1 cellular context compared by ENCODE assay signal in the genomic region with DNA sequence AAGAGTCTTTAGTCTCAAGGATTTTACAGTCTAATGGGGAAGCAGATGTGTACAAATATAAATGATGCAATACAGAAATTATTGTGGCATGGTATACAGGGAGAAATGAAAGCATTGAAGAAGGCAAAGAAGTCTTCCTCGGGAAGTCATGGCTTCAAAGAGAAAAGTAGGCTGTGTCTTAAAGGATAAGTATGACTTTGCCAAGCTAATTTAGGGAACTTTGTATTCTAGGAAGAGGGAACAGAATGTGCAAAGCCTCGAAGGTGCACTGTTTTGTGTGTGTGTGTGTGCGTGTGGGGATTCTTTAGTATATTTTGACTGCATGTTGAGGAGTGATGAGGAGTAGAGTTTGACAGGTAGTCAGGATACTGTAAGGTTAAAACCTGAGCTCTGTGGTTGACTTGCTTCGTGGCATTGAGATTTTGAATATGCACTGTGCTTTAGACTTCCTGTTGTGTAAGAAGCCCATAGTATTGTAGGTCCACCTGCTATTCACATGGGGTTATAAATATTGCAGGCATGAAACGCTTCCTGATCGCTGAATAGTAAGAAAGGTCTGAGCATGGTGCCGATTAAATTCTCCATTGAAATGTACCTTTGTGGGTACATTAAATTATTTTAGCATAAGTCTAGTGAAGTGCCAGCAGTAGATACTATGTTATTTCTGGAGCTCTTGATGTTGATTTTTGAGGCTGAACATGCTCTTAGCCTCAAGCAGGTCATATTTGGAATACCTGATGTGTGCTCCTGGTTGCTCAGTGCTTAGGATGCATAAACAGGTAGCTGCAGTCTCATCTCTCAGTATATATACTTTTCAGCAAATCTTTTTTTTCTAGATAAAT.
TF ChIP-seq lines count a peak whose summit lies in the region.

No MANE protein-coding gene starts in this region.

TF ChIP-seq in GM12878, 131 proteins besides CTCF, POLR2A, EP300 and RAD21 (continued from another document and continues in another):
- TF ChIP-seq MTA3 (IDR thresholded peaks at IDR 0.05; ENCODE audit: borderline replicate concordance, low read length) (peak; percentile 79; the same call in 1 of the 2 replicates), STAT3 (IDR thresholded peaks at IDR 0.05; ENCODE audit: low read depth, low read length) (no peak), BACH1 (IDR thresholded peaks at IDR 0.05; ENCODE audit: borderline replicate concordance) (no peak), MYC (IDR thresholded peaks at IDR 0.05; ENCODE audit: insufficient read depth, insufficient read length, insufficient replicate concordance, low read length, severe bottlenecking) (no peak), NFIC (IDR thresholded peaks at IDR 0.05; ENCODE audit: low read depth, low read length) (no peak; the same call in 1 of the 2 replicates), SMAD1 (IDR thresholded peaks at IDR 0.05; ENCODE audit: low read depth, partially characterized antibody) (peak; percentile 27), JUND (IDR thresholded peaks at IDR 0.05; ENCODE audit: low read depth, low read length) (no peak), SREBF2 (IDR thresholded peaks at IDR 0.05; ENCODE audit: low read length) (no peak), SREBF1 (IDR thresholded peaks at IDR 0.05; ENCODE audit: low read length) (no peak), SUZ12 (IDR thresholded peaks at IDR 0.05; ENCODE audit: unreplicated experiment) (no peak), JUNB (IDR thresholded peaks at IDR 0.05) (0 out of 2 replicates have a peak, but pooled peaks have one; percentile 29), TAF1 (IDR thresholded peaks at IDR 0.05; ENCODE audit: borderline replicate concordance, low read depth, low read length) (0 out of 2 replicates have a peak, but pooled peaks have one; percentile 37), CEBPB (IDR thresholded peaks at IDR 0.05; ENCODE audit: borderline replicate concordance in 1 of 2, low read depth in 2 of 2, low read length in 2 of 2) (peak in 1 of 2 experiments; percentile 57; a peak in 1 of 4 replicates), ZNF207 (IDR thresholded peaks at IDR 0.05; ENCODE audit: borderline replicate concordance) (no peak), RB1 (IDR thresholded peaks at IDR 0.05; ENCODE audit: borderline replicate concordance) (no peak), ZSCAN29 (IDR thresholded peaks at IDR 0.05) (no peak), YBX1 (IDR thresholded peaks at IDR 0.05) (no peak), EED (IDR thresholded peaks at IDR 0.05; ENCODE audit: low read depth) (peak; percentile 58; the same call in 1 of the 2 replicates), BMI1 (IDR thresholded peaks at IDR 0.05; ENCODE audit: borderline replicate concordance) (peak; percentile 51; the same call in 1 of the 2 replicates), EGR1 (IDR thresholded peaks at IDR 0.05; ENCODE audit: borderline replicate concordance in 1 of 2, low read depth in 2 of 2, low read length in 2 of 2) (no peak), GATAD2B (conservative IDR thresholded peaks at IDR 0.05; ENCODE audit: low read depth) (no peak), CHD1 (IDR thresholded peaks at IDR 0.05; ENCODE audit: low read depth, low read length) (0 out of 2 replicates have a peak, but pooled peaks have one; percentile 33), IKZF1 (conservative IDR thresholded peaks at IDR 0.05) (0 out of 2 replicates have a peak, but pooled peaks have one; percentile 8), BHLHE40 (IDR thresholded peaks at IDR 0.05; ENCODE audit: borderline replicate concordance in 1 of 2, low read depth in 2 of 2, low read length in 1 of 2) (no peak), SIX5 (IDR thresholded peaks at IDR 0.05; ENCODE audit: low read depth, low read length, severe bottlenecking) (no peak), BCL11A (IDR thresholded peaks at IDR 0.05; ENCODE audit: low read depth, low read length) (no peak), SRF (IDR thresholded peaks at IDR 0.05; ENCODE audit: low read depth in 2 of 2, low read length in 2 of 2) (no peak), FOXM1 (IDR thresholded peaks at IDR 0.05; ENCODE audit: low read depth, low read length) (0 out of 2 replicates have a peak, but pooled peaks have one; percentile 11)
- TF ChIP-seq, protein P1, sequence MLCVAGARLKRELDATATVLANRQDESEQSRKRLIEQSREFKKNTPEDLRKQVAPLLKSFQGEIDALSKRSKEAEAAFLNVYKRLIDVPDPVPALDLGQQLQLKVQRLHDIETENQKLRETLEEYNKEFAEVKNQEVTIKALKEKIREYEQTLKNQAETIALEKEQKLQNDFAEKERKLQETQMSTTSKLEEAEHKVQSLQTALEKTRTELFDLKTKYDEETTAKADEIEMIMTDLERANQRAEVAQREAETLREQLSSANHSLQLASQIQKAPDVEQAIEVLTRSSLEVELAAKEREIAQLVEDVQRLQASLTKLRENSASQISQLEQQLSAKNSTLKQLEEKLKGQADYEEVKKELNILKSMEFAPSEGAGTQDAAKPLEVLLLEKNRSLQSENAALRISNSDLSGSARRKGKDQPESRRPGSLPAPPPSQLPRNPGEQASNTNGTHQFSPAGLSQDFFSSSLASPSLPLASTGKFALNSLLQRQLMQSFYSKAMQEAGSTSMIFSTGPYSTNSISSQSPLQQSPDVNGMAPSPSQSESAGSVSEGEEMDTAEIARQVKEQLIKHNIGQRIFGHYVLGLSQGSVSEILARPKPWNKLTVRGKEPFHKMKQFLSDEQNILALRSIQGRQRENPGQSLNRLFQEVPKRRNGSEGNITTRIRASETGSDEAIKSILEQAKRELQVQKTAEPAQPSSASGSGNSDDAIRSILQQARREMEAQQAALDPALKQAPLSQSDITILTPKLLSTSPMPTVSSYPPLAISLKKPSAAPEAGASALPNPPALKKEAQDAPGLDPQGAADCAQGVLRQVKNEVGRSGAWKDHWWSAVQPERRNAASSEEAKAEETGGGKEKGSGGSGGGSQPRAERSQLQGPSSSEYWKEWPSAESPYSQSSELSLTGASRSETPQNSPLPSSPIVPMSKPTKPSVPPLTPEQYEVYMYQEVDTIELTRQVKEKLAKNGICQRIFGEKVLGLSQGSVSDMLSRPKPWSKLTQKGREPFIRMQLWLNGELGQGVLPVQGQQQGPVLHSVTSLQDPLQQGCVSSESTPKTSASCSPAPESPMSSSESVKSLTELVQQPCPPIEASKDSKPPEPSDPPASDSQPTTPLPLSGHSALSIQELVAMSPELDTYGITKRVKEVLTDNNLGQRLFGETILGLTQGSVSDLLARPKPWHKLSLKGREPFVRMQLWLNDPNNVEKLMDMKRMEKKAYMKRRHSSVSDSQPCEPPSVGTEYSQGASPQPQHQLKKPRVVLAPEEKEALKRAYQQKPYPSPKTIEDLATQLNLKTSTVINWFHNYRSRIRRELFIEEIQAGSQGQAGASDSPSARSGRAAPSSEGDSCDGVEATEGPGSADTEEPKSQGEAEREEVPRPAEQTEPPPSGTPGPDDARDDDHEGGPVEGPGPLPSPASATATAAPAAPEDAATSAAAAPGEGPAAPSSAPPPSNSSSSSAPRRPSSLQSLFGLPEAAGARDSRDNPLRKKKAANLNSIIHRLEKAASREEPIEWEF (IDR thresholded peaks at IDR 0.05; ENCODE audit: insufficient replicate concordance, low read depth, low read length), result no peak
- TF ChIP-seq, protein P2, sequence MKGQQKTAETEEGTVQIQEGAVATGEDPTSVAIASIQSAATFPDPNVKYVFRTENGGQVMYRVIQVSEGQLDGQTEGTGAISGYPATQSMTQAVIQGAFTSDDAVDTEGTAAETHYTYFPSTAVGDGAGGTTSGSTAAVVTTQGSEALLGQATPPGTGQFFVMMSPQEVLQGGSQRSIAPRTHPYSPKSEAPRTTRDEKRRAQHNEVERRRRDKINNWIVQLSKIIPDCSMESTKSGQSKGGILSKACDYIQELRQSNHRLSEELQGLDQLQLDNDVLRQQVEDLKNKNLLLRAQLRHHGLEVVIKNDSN (IDR thresholded peaks at IDR 0.05; ENCODE audit: borderline replicate concordance, extremely low read length, insufficient read depth, low read depth, low read length), result no peak
- TF ChIP-seq, protein P3, sequence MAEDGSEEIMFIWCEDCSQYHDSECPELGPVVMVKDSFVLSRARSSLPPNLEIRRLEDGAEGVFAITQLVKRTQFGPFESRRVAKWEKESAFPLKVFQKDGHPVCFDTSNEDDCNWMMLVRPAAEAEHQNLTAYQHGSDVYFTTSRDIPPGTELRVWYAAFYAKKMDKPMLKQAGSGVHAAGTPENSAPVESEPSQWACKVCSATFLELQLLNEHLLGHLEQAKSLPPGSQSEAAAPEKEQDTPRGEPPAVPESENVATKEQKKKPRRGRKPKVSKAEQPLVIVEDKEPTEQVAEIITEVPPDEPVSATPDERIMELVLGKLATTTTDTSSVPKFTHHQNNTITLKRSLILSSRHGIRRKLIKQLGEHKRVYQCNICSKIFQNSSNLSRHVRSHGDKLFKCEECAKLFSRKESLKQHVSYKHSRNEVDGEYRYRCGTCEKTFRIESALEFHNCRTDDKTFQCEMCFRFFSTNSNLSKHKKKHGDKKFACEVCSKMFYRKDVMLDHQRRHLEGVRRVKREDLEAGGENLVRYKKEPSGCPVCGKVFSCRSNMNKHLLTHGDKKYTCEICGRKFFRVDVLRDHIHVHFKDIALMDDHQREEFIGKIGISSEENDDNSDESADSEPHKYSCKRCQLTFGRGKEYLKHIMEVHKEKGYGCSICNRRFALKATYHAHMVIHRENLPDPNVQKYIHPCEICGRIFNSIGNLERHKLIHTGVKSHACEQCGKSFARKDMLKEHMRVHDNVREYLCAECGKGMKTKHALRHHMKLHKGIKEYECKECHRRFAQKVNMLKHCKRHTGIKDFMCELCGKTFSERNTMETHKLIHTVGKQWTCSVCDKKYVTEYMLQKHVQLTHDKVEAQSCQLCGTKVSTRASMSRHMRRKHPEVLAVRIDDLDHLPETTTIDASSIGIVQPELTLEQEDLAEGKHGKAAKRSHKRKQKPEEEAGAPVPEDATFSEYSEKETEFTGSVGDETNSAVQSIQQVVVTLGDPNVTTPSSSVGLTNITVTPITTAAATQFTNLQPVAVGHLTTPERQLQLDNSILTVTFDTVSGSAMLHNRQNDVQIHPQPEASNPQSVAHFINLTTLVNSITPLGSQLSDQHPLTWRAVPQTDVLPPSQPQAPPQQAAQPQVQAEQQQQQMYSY (CRISPR knock-in tag; IDR thresholded peaks at IDR 0.05), result no peak
- TF ChIP-seq, protein P4, sequence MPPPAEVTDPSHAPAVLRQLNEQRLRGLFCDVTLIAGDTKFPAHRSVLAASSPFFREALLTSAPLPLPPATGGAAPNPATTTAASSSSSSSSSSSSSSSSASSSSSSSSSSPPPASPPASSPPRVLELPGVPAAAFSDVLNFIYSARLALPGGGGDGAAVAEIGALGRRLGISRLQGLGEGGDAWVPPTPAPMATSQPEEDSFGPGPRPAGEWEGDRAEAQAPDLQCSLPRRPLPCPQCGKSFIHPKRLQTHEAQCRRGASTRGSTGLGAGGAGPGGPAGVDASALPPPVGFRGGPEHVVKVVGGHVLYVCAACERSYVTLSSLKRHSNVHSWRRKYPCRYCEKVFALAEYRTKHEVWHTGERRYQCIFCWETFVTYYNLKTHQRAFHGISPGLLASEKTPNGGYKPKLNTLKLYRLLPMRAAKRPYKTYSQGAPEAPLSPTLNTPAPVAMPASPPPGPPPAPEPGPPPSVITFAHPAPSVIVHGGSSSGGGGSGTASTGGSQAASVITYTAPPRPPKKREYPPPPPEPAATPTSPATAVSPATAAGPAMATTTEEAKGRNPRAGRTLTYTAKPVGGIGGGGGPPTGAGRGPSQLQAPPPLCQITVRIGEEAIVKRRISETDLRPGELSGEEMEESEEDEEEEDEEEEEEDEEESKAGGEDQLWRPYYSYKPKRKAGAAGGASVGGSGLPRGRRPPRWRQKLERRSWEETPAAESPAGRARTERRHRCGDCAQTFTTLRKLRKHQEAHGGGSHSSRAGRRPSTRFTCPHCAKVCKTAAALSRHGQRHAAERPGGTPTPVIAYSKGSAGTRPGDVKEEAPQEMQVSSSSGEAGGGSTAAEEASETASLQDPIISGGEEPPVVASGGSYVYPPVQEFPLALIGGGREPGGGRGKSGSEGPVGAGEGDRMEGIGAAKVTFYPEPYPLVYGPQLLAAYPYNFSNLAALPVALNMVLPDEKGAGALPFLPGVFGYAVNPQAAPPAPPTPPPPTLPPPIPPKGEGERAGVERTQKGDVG (CRISPR knock-in tag; IDR thresholded peaks at IDR 0.05), result no peak
- TF ChIP-seq, protein P5, sequence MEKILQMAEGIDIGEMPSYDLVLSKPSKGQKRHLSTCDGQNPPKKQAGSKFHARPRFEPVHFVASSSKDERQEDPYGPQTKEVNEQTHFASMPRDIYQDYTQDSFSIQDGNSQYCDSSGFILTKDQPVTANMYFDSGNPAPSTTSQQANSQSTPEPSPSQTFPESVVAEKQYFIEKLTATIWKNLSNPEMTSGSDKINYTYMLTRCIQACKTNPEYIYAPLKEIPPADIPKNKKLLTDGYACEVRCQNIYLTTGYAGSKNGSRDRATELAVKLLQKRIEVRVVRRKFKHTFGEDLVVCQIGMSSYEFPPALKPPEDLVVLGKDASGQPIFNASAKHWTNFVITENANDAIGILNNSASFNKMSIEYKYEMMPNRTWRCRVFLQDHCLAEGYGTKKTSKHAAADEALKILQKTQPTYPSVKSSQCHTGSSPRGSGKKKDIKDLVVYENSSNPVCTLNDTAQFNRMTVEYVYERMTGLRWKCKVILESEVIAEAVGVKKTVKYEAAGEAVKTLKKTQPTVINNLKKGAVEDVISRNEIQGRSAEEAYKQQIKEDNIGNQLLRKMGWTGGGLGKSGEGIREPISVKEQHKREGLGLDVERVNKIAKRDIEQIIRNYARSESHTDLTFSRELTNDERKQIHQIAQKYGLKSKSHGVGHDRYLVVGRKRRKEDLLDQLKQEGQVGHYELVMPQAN (conservative IDR thresholded peaks at IDR 0.05), result peak; percentile 35; the same call in 1 of the 2 replicates
- TF ChIP-seq, protein P6, sequence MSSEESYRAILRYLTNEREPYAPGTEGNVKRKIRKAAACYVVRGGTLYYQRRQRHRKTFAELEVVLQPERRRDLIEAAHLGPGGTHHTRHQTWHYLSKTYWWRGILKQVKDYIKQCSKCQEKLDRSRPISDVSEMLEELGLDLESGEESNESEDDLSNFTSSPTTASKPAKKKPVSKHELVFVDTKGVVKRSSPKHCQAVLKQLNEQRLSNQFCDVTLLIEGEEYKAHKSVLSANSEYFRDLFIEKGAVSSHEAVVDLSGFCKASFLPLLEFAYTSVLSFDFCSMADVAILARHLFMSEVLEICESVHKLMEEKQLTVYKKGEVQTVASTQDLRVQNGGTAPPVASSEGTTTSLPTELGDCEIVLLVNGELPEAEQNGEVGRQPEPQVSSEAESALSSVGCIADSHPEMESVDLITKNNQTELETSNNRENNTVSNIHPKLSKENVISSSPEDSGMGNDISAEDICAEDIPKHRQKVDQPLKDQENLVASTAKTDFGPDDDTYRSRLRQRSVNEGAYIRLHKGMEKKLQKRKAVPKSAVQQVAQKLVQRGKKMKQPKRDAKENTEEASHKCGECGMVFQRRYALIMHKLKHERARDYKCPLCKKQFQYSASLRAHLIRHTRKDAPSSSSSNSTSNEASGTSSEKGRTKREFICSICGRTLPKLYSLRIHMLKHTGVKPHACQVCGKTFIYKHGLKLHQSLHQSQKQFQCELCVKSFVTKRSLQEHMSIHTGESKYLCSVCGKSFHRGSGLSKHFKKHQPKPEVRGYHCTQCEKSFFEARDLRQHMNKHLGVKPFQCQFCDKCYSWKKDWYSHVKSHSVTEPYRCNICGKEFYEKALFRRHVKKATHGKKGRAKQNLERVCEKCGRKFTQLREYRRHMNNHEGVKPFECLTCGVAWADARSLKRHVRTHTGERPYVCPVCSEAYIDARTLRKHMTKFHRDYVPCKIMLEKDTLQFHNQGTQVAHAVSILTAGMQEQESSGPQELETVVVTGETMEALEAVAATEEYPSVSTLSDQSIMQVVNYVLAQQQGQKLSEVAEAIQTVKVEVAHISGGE (CRISPR knock-in tag; IDR thresholded peaks at IDR 0.05), result no peak
